ENCODE assay signal across 10 cellular contexts in genomic region chr1:219220945-219221344, GRCh38. TPM values are rescaled to one million over a fixed set of nuclear protein-coding genes. Genes with fewer than 3 reads are reported as not detected.
A peak's percentile ranks its signal among the peaks of the same experiment; 100 is the strongest.
DNase-seq lines count a peak whose midpoint lies in the region; ATAC-seq lines count a peak whose summit lies in the region.
"Had no signal": no experiment of that assay in that cellular context is flagged by ENCODE, and none has a peak within 500 bp of the region (broad histone marks: within the 10 kb centered on the region; RNA-seq: fewer than 3 reads in every experiment).

No MANE protein-coding gene starts in this region.

- WGBS in right cardiac atrium = 88% methylated on average over 3 of the region's 3 CpGs

- no peaks in the 10 kb centered on the region for H3K27me3 ChIP-seq in right cardiac atrium (ENCODE audit: control insufficient read depth, insufficient read depth)
- H3K27me3 ChIP-seq: gastroesophageal sphincter had no signal

- intact Hi-C loops in right cardiac atrium (cut with DNase I) (no loop called here), posterior cingulate gyrus (cut with DNase I) (no loop called here)

- H3K4me1 ChIP-seq in right cardiac atrium (ENCODE audit: control insufficient read depth, insufficient read depth, low read length) = no peaks in the 10 kb centered on the region

- no peaks in the 10 kb centered on the region for H3K9me3 ChIP-seq in right cardiac atrium (ENCODE audit: control insufficient read depth, low read length)
- H3K9me3 ChIP-seq: gastroesophageal sphincter had no signal

- ATAC-seq in GM18520 (IDR thresholded peaks at IDR 0.05; ENCODE audit: unreplicated experiment) (peak; percentile 98), GM21723 (IDR thresholded peaks at IDR 0.05; ENCODE audit: unreplicated experiment) (peak; percentile 93), HG03439 (IDR thresholded peaks at IDR 0.05; ENCODE audit: unreplicated experiment) (peak; percentile 99), right cardiac atrium (peak; percentile 35 to 48)
- ATAC-seq: gastroesophageal sphincter had no signal

- H3K4me3 ChIP-seq in right cardiac atrium (ENCODE audit: low read length) = no peak overlapping the region
- H3K4me3 ChIP-seq: gastroesophageal sphincter had no signal

- no peak overlapping the region for H3K27ac ChIP-seq in right cardiac atrium (ENCODE audit: low read length)
- H3K27ac ChIP-seq: gastroesophageal sphincter had no signal

- DNase-seq in right cardiac atrium (no peak), DMS79 (lab: John Stamatoyannopoulos, UW) (no peak), NCI-H446 treated with DMSO at 0.1 percent for 48 hours (lab: John Stamatoyannopoulos, UW) (no peak), posterior cingulate gyrus (no peak)
- DNase-seq in activated CD4-positive, alpha-beta T cell treated with anti-CD3 and anti-CD28 coated beads, Interleukin-2, amount 50 U/mL, for 1 hour = no peak
- DNase-seq: MM.1S had no signal

RNA-seq across cellular contexts. Expression of gene LYPLAL1, which starts 47.3 kb away (rescaled TPM):
- total RNA-seq in right cardiac atrium = 10 to 100 TPM; 52.6 to 84.2 (median 58.2) TPM
- 45.8 TPM for polyA plus RNA-seq in right cardiac atrium

Comparison
In these comparisons a context has a peak if more than half of its experiments do, and no peak if none do; other contexts are left out.
1. ATAC-seq: peak in every context shown above with its lines; median percentile 99 in HG03439; 98 in GM18520; 93 in GM21723; 42 in right cardiac atrium.